ENCODE assay signal across 16 cellular contexts in the genomic region with DNA sequence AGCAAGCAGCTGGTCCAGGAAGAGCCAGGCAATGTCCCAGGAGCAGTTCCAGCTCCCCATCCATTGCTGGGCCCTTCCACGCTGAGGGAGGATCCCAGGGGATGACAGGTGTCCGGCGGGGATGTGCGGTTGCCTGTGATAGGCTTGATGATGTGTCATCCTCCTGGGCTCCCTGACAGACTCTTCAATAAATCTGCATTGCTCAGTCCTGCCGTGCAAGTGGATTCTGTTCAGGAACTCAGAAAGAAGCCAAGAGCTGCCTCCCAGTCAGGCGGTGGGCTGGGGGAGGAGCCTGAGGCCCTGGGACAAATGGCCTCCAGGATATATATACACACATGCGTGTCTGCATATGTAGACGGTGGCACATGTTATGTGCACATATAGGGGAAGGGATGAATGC. TPM values are rescaled to one million over a fixed set of nuclear protein-coding genes. Genes with fewer than 3 reads are reported as not detected.
"Had no signal": no experiment of that assay in that cellular context is flagged by ENCODE, and none has a peak within 500 bp of the region (broad histone marks: within the 10 kb centered on the region; RNA-seq: fewer than 3 reads in every experiment).

No MANE protein-coding gene starts in this region.

- FAIRE-seq: endometrium had no signal

- H3K27ac Mint-ChIP-seq: activated B cell treated with CpG ODN at 0.5 μM for 24 hours; activated CD8-positive, alpha-beta T cell treated with anti-CD3 and anti-CD28 coated beads for 36 hours; activated naive CD4-positive, alpha-beta T cell treated with anti-CD3 and anti-CD28 coated beads, Interleukin-2, amount 50 U/mL, for 24 hours; natural killer cell treated with Interleukin-12 subunit alpha and Interleukin-12 subunit beta and Interleukin-15 and Interleukin-18, amount 100 ng/mL, for 72 hours; T-helper 2 cell treated with Interferon-gamma antibody and Interleukin-4, amounts not matched to agents 5 μg/mL and 100 μg/mL, for 36 hours had no signal

- ATAC-seq: activated CD8-positive, alpha-beta T cell treated with anti-CD3 and anti-CD28 coated beads for 36 hours; activated T-cell treated with anti-CD3 and anti-CD28 coated beads, Interleukin-2, amount 50 U/mL, for 4 hours; natural killer cell treated with Interleukin-12 subunit alpha and Interleukin-12 subunit beta and Interleukin-15 and Interleukin-18, amount 100 ng/mL, for 72 hours had no signal

- H3K4me3 Mint-ChIP-seq: activated B cell treated with CpG ODN at 0.5 μM for 24 hours; activated CD8-positive, alpha-beta T cell treated with anti-CD3 and anti-CD28 coated beads for 36 hours; activated naive CD4-positive, alpha-beta T cell treated with anti-CD3 and anti-CD28 coated beads, Interleukin-2, amount 50 U/mL, for 24 hours; activated T-cell treated with anti-CD3 and anti-CD28 coated beads, Interleukin-2, amount 50 U/mL, for 4 hours; natural killer cell treated with Interleukin-12 subunit alpha and Interleukin-12 subunit beta and Interleukin-15 and Interleukin-18, amount 100 ng/mL, for 72 hours; T-helper 2 cell treated with Interferon-gamma antibody and Interleukin-4, amounts not matched to agents 5 μg/mL and 100 μg/mL, for 36 hours had no signal

- DNase-seq: activated B cell treated with CpG ODN at 0.5 μM for 24 hours; activated CD4-positive, alpha-beta T cell treated with anti-CD3 and anti-CD28 coated beads for 48 hours; activated CD8-positive, alpha-beta T cell treated with anti-CD3 and anti-CD28 coated beads for 36 hours; activated effector memory CD4-positive, alpha-beta T cell treated with anti-CD3 and anti-CD28 coated beads, Interleukin-2, amount 50 U/mL, for 16 hours; activated T-cell treated with anti-CD3 and anti-CD28 coated beads, Interleukin-2, amount 50 U/mL, for 4 hours; mesenchymal stem cell; ovary; stimulated activated CD4-positive, alpha-beta T cell treated with anti-CD3 and anti-CD28 coated beads, Interleukin-2, amount 100 ng/mL, for 48 hours; stimulated activated naive CD4-positive, alpha-beta T cell; substantia nigra; uterus had no signal

- H3K36me3 Mint-ChIP-seq: activated naive CD4-positive, alpha-beta T cell treated with anti-CD3 and anti-CD28 coated beads, Interleukin-2, amount 50 U/mL, for 24 hours; natural killer cell treated with Interleukin-12 subunit alpha and Interleukin-12 subunit beta and Interleukin-15 and Interleukin-18, amount 100 ng/mL, for 72 hours had no signal

- H3K36me3 ChIP-seq: ovary, tibial nerve, uterus had no signal

- H3K9me3 Mint-ChIP-seq: activated B cell treated with CpG ODN at 0.5 μM for 24 hours; activated CD8-positive, alpha-beta T cell treated with anti-CD3 and anti-CD28 coated beads for 36 hours; activated naive CD4-positive, alpha-beta T cell treated with anti-CD3 and anti-CD28 coated beads, Interleukin-2, amount 50 U/mL, for 24 hours; activated T-cell treated with anti-CD3 and anti-CD28 coated beads, Interleukin-2, amount 50 U/mL, for 4 hours; natural killer cell treated with Interleukin-12 subunit alpha and Interleukin-12 subunit beta and Interleukin-15 and Interleukin-18, amount 100 ng/mL, for 72 hours; T-helper 2 cell treated with Interferon-gamma antibody and Interleukin-4, amounts not matched to agents 5 μg/mL and 100 μg/mL, for 36 hours had no signal

- H3K4me3 ChIP-seq: ovary, tibial nerve, uterus had no signal

- H3K27me3 ChIP-seq: ovary, tibial nerve, uterus had no signal

- H3K9me3 ChIP-seq: ovary, uterus had no signal

- H3K27ac ChIP-seq: ovary, tibial nerve, uterus had no signal

- H3K4me1 Mint-ChIP-seq: activated naive CD4-positive, alpha-beta T cell treated with anti-CD3 and anti-CD28 coated beads, Interleukin-2, amount 50 U/mL, for 24 hours had no signal

- H3K4me1 ChIP-seq: tibial nerve, uterus had no signal

RNA-seq across cellular contexts. Expression of a gene that starts 28.2 kb away (rescaled TPM):
- total RNA-seq: activated CD8-positive, alpha-beta T cell treated with anti-CD3 and anti-CD28 coated beads for 36 hours; natural killer cell treated with Interleukin-12 subunit alpha and Interleukin-12 subunit beta and Interleukin-15 and Interleukin-18, amount 100 ng/mL, for 72 hours had no signal
